ENCODE assay signal across 24 cellular contexts in the genomic region with DNA sequence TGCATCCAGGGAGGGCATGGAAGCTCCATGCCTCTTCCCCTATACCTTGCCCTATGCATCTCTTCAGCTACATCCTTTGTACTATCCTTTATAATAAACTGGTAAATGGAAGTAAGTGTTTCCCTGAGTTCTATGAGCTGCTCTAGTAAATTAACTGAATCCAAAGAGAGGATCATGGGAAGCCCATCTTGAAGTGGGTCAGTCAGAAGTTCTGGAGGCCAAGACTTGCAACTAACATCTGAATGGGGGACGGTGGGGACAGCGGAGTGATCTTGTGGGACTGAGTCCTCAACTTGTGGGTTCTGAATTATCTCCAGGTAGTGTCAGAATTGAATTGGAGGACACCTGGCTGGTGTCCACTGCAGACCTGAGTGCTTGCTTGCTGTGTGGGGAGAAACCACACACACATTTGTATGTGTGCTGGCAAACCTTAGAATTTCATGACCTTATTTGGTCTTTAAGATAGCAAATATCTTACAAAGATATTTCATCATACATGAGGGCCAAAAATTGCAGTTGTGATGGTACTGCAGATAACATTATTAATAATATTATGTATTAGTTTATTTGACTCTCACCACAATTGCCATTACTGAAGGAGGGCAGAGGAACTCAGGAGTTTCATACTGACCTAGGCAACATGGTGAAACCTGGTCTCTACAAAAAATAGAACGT. TPM values are rescaled to one million over a fixed set of nuclear protein-coding genes. Genes with fewer than 3 reads are reported as not detected.
DNase-seq lines count a peak whose midpoint lies in the region; ATAC-seq, FAIRE-seq and TF ChIP-seq lines count a peak whose summit lies in the region.
"Had no signal": no experiment of that assay in that cellular context is flagged by ENCODE, and none has a peak within 500 bp of the region (broad histone marks: within the 10 kb centered on the region; RNA-seq: fewer than 3 reads in every experiment).

No MANE protein-coding gene starts in this region.

- ATAC-seq in K562 (no peak), left lung (no peak), GM19351 (IDR thresholded peaks at IDR 0.05; ENCODE audit: unreplicated experiment) (no peak)

- TF ChIP-seq CTCF in K562 (IDR thresholded peaks at IDR 0.05 in 2 of 3, conservative IDR thresholded peaks at IDR 0.05 in 1 of 3; ENCODE audit: insufficient read depth in 2 of 3, low read depth in 1 of 3, low read length in 3 of 3) = no peak
- no peak for TF ChIP-seq CTCF in esophagus muscularis mucosa (IDR thresholded peaks at IDR 0.05)
- no peak for TF ChIP-seq CTCF in parathyroid adenoma (IDR thresholded peaks at IDR 0.05)
- TF ChIP-seq CTCF in left lung (IDR thresholded peaks at IDR 0.05) = no peak
- TF ChIP-seq CTCF in MM.1S (IDR thresholded peaks at IDR 0.05; ENCODE audit: low read length) = no peak

- no TSS peak for BruUV-seq in K562 (replicated peaks; lab: Mats Ljungman, UMichigan)

- no peak for TF ChIP-seq RAD21 in K562 (CRISPR knock-in tag; conservative IDR thresholded peaks at IDR 0.05 in 1 of 2, IDR thresholded peaks at IDR 0.05 in 1 of 2)

- no peaks in the 10 kb centered on the region for H3K9me2 ChIP-seq in MM.1S (replicated peaks; ENCODE audit: insufficient read depth, low read length)

- POLR2A ChIA-PET in K562 (lab: Yijun Ruan, JAX) = interaction anchor here (0.5 to 1.5 kb wide), 5 partner anchors 12 to 1693 kb away, joined by 3 to 7 read pairs (median 4); no protein-coding TSS in a partner anchor

- no peak; the same call in 1 of the 2 replicates for TF ChIP-seq EP300 in K562 (IDR thresholded peaks at IDR 0.05; ENCODE audit: low read length)
- no peak for TF ChIP-seq EP300 in esophagus muscularis mucosa (IDR thresholded peaks at IDR 0.05)

- H4K20me1 ChIP-seq in K562 (replicated peaks; ENCODE audit: control insufficient read depth, insufficient read depth, low read length) (no peaks in the 10 kb centered on the region), MM.1S (ENCODE audit: insufficient read depth, low read length) (no peaks in the 10 kb centered on the region)

- H3F3A ChIP-seq in MM.1S (ENCODE audit: insufficient read depth, low read length) = no peaks in the 10 kb centered on the region

- H2AFZ ChIP-seq in K562 (ENCODE audit: low read depth, low read length) (peak overlapping the region; percentile 86), parathyroid adenoma (peak overlapping the region; percentile 33), MM.1S (ENCODE audit: low read length) (no peak overlapping the region)
- H2AFZ ChIP-seq: GM23248 had no signal

- CTCF ChIA-PET in K562 (lab: Yijun Ruan, JAX; ENCODE audit: low intra/inter-chr PET ratio) = no interaction called here

- H3K36me3 ChIP-seq in K562 (ENCODE audit: control insufficient read depth, insufficient read depth, low read length) (no peaks in the 10 kb centered on the region), esophagus muscularis mucosa (no peaks in the 10 kb centered on the region), parathyroid adenoma (ENCODE audit: control insufficient read depth, insufficient read depth, low read length) (no peaks in the 10 kb centered on the region), left lung (no peaks in the 10 kb centered on the region), MM.1S (replicated peaks; ENCODE audit: insufficient read depth, low read length) (no peaks in the 10 kb centered on the region)

- H3K4me2 ChIP-seq in K562 (ENCODE audit: insufficient read depth, low read length) (no peak overlapping the region), parathyroid adenoma (ENCODE audit: low read length) (no peak overlapping the region), MM.1S (ENCODE audit: low read depth, low read length) (no peak overlapping the region)

- H3K27me3 ChIP-seq in K562 (ENCODE audit: control insufficient read depth in 2 of 2, insufficient read depth in 2 of 2, low read length in 2 of 2) (no peaks in the 10 kb centered on the region), esophagus muscularis mucosa (no peaks in the 10 kb centered on the region), parathyroid adenoma (ENCODE audit: control insufficient read depth, insufficient read depth, low read length) (no peaks in the 10 kb centered on the region), left lung (no peaks in the 10 kb centered on the region), MM.1S (replicated peaks; ENCODE audit: insufficient read depth, low read length) (no peaks in the 10 kb centered on the region)

- intact Hi-C loops in K562 (cut with micrococcal nuclease) (no loop called here), esophagus muscularis mucosa (cut with DNase I) (no loop called here), left lung (cut with DNase I) (no loop called here)

- H3K9me1 ChIP-seq in K562 (ENCODE audit: control insufficient read depth, insufficient read depth, low read length) = no peaks in the 10 kb centered on the region

- no peak overlapping the region for H3K27ac ChIP-seq in K562 (ENCODE audit: extremely low read depth, low read depth, low read length)
- no peak overlapping the region for H3K27ac ChIP-seq in esophagus muscularis mucosa (replicated peaks in 1 of 4)
- no peak overlapping the region for H3K27ac ChIP-seq in parathyroid adenoma
- H3K27ac ChIP-seq in left lung = no peak overlapping the region
- no peak overlapping the region for H3K27ac ChIP-seq in MM.1S (ENCODE audit: low read length)
- H3K27ac ChIP-seq: GM23248 had no signal

- no peak overlapping the region for H3K4me3 ChIP-seq in K562
- H3K4me3 ChIP-seq in esophagus muscularis mucosa = no peak overlapping the region
- H3K4me3 ChIP-seq in parathyroid adenoma (ENCODE audit: low read depth, low read length) = no peak overlapping the region
- H3K4me3 ChIP-seq in left lung = no peak overlapping the region
- no peak overlapping the region for H3K4me3 ChIP-seq in MM.1S (ENCODE audit: low read length)
- H3K4me3 ChIP-seq: GM23248 had no signal

- TF ChIP-seq POLR2A in K562 (conservative IDR thresholded peaks at IDR 0.05) = no peak
- no peak for TF ChIP-seq POLR2A in esophagus muscularis mucosa (IDR thresholded peaks at IDR 0.05; ENCODE audit: low read depth)

- 58% methylated on average over 3 of the region's 3 CpGs for WGBS in K562 (ENCODE audit: insufficient coverage, low coverage, missing lambda C conversion rate)
- 86% methylated on average over 3 of the region's 3 CpGs for WGBS in esophagus muscularis mucosa

- H3K4me1 ChIP-seq in K562 (replicated peaks in 1 of 2; ENCODE audit: control insufficient read depth in 2 of 2, insufficient read depth in 2 of 2, low read length in 2 of 2) (peaks cover 3 to 15% of the 10 kb centered on the region in 2 experiments; a peak in 4 of 5 replicates), esophagus muscularis mucosa (peaks cover 5 to 7% (median 7%) of the 10 kb centered on the region in 4 donors), parathyroid adenoma (no peaks in the 10 kb centered on the region), left lung (peaks cover 0 to 6% of the 10 kb centered on the region in 2 donors), MM.1S (ENCODE audit: low read length) (peaks cover 3% of the 10 kb centered on the region; the same call in 1 of the 2 replicates)

- no peak overlapping the region for H3K9ac ChIP-seq in K562 (ENCODE audit: insufficient read depth in 1 of 2, low read depth in 2 of 2, low read length in 2 of 2)
- H3K9ac ChIP-seq in parathyroid adenoma = no peak overlapping the region
- H3K9ac ChIP-seq in MM.1S (ENCODE audit: low read length) = no peak overlapping the region
- H3K9ac ChIP-seq: GM23248 had no signal

- in situ Hi-C loops in K562 (cut with MboI) = no loop called here

- H3K9me3 ChIP-seq in K562 (replicated peaks; ENCODE audit: control insufficient read depth, insufficient read depth, low read depth, low read length) (no peaks in the 10 kb centered on the region), esophagus muscularis mucosa (no peaks in the 10 kb centered on the region), parathyroid adenoma (ENCODE audit: control insufficient read depth, low read length) (no peaks in the 10 kb centered on the region), left lung (no peaks in the 10 kb centered on the region), MM.1S (replicated peaks; ENCODE audit: insufficient read depth, low read length) (no peaks in the 10 kb centered on the region)

- H3K79me2 ChIP-seq in K562 (ENCODE audit: control insufficient read depth, insufficient read depth, low read length) (no peaks in the 10 kb centered on the region), parathyroid adenoma (no peaks in the 10 kb centered on the region), MM.1S (ENCODE audit: low read length) (no peaks in the 10 kb centered on the region)

- DNase-seq in K562 (ENCODE audit: extremely low read depth in 1 of 4, low spot score in 3 of 4) (no peak), esophagus muscularis mucosa (ENCODE audit: extremely low spot score) (peak; percentile 74), left lung (no peak), MM.1S (no peak)
- DNase-seq: C1 segment of cervical spinal cord; CD4-positive, alpha-beta memory T cell; COR-L47; DMS53; DMS79 treated with DMSO at 0.1 percent for 48 hours; GF-D8; GM23248; H7; HCEC 1CT had no signal

- FAIRE-seq in K562 (lab: Jason Lieb, UNC) = no peak
- FAIRE-seq: GM12891, GM18507, H1 had no signal

RNA-seq across cellular contexts. Expression of a gene that starts 5.5 kb away (rescaled TPM):
- total RNA-seq in K562 (2011; cell fraction: chromatin; rRNA removed; ENCODE audit: low replicate concordance) = 98.0 and 157 TPM in 2 replicates
- 44.4 and 52.9 TPM in 2 replicates for total RNA-seq in K562 (2011; cell fraction: nucleolus; rRNA removed)
- total RNA-seq in K562 (2011; cell fraction: nucleoplasm; rRNA removed) = 98.7 and 150 TPM in 2 replicates
- total RNA-seq in K562 (2014; rRNA removed) (42.7 and 68.2 TPM in 2 replicates), K562 (2014; rRNA removed; fragmentation: Illumina TruSeq; extraction: Trizol) (34.1 and 36.8 TPM in 2 replicates), K562 (2015; rRNA removed; fragmentation: Illumina TruSeq; extraction: Trizol) (27.3 and 30.1 TPM in 2 replicates), K562 (2021) (20.1 and 23.7 TPM in 2 replicates), esophagus muscularis mucosa (10 to 100 TPM; 12.8 to 19.7 (median 15.3) TPM), left lung (1 to 10 TPM; 5.2 to 5.9 TPM)
- polyA plus RNA-seq in K562 (2011; rRNA removed) (23.0 and 28.8 TPM in 2 replicates), K562 (2014; fragmentation: Illumina TruSeq; extraction: Trizol) (21.5 and 23.9 TPM in 2 replicates), K562 (2014; fragmentation: Nextera tagmentation; extraction: Ambion mirVana) (1 to 10 TPM; 6.4 to 7.8 TPM), K562 (2014; rRNA removed) (34.7 and 35.0 TPM in 2 replicates)
- 4.8 and 12.2 TPM in 2 replicates for polyA plus RNA-seq in K562 (2011; cell fraction: cytosol; rRNA removed)
- 24.7 and 26.4 TPM in 2 replicates for polyA plus RNA-seq in K562 (2011; cell fraction: nucleus; rRNA removed)
- polyA plus RNA-seq in K562 (2012) = 13.1 and 14.4 TPM in 2 replicates
- 56.7 and 88.0 TPM in 2 replicates for polyA minus RNA-seq in K562 (2011; rRNA and poly(A)+ RNA removed)
- 18.0 and 22.5 TPM in 2 replicates for polyA minus RNA-seq in K562 (2011; cell fraction: cytosol; rRNA and poly(A)+ RNA removed)
- 77.7 and 125 TPM in 2 replicates for polyA minus RNA-seq in K562 (2011; cell fraction: nucleus; rRNA and poly(A)+ RNA removed)

RNA-seq across cellular contexts. Expression of a gene that starts 32.2 kb away (rescaled TPM):
- total RNA-seq in K562 (2011; cell fraction: chromatin; rRNA removed; ENCODE audit: low replicate concordance) = not detected in 2 replicates
- total RNA-seq in K562 (2011; cell fraction: nucleolus; rRNA removed) = not detected in 2 replicates
- total RNA-seq in K562 (2011; cell fraction: nucleoplasm; rRNA removed) = not detected in 2 replicates
- total RNA-seq in K562 (2014; rRNA removed) = not detected in 2 replicates
- not detected in 2 replicates for total RNA-seq in K562 (2014; rRNA removed; fragmentation: Illumina TruSeq; extraction: Trizol)
- not detected in 2 replicates for total RNA-seq in K562 (2015; rRNA removed; fragmentation: Illumina TruSeq; extraction: Trizol)
- not detected in 2 replicates for total RNA-seq in K562 (2021)
- polyA plus RNA-seq in K562 (2011; rRNA removed) = not detected in 2 replicates
- polyA plus RNA-seq in K562 (2011; cell fraction: cytosol; rRNA removed) = not detected in 2 replicates
- not detected in 2 replicates for polyA plus RNA-seq in K562 (2011; cell fraction: nucleus; rRNA removed)
- not detected in 2 replicates for polyA plus RNA-seq in K562 (2012)
- polyA plus RNA-seq in K562 (2014; fragmentation: Illumina TruSeq; extraction: Trizol) = not detected in 2 replicates
- polyA plus RNA-seq in K562 (2014; fragmentation: Nextera tagmentation; extraction: Ambion mirVana) = not detected
- polyA plus RNA-seq in K562 (2014; rRNA removed) = not detected in 2 replicates
- not detected in 2 replicates for polyA minus RNA-seq in K562 (2011; rRNA and poly(A)+ RNA removed)
- not detected in 2 replicates for polyA minus RNA-seq in K562 (2011; cell fraction: cytosol; rRNA and poly(A)+ RNA removed)
- polyA minus RNA-seq in K562 (2011; cell fraction: nucleus; rRNA and poly(A)+ RNA removed) = not detected in 2 replicates
- total RNA-seq in esophagus muscularis mucosa = not detected
- total RNA-seq in left lung = not detected
- total RNA-seq: A172; A673; Calu3; CD4-positive, alpha-beta memory T cell; Daoy; G401; GM23248; H1; H7 had no signal
- polyA plus RNA-seq: BJ; CD4-positive, alpha-beta memory T cell; GM23248; H1 had no signal
